In genomic region chr7:36949711-36950600, GRCh38 we compare ENCODE assay signal across 10 cellular contexts.
DNase-seq lines count a peak whose midpoint lies in the region; ATAC-seq and TF ChIP-seq lines count a peak whose summit lies in the region.
"Had no signal": no experiment of that assay in that cellular context is flagged by ENCODE, and none has a peak within 500 bp of the region (broad histone marks: within the 10 kb centered on the region; RNA-seq: fewer than 3 reads in every experiment).

No MANE protein-coding gene starts in this region.

- H3K9me3 ChIP-seq in gastrocnemius medialis, result no peaks in the 10 kb centered on the region
- H3K9me3 ChIP-seq: stomach had no signal

- DNase-seq in SKM-1 treated with dmso at 0.1 percent for 144 hours (lab: John Stamatoyannopoulos, UW; ENCODE audit: unreplicated experiment) (peak; percentile 22), SKM-1 (lab: John Stamatoyannopoulos, UW; ENCODE audit: unreplicated experiment) (no peak), NCI-H510A (lab: John Stamatoyannopoulos, UW) (peak; percentile 50), fibroblast of pulmonary artery (ENCODE audit: low read depth) (peak; percentile 4), gastrocnemius medialis (peak; percentile 26 to 31), AG08396 (ENCODE audit: low spot score) (no peak), NCI-H774 (lab: John Stamatoyannopoulos, UW) (no peak)
- no peak for DNase-seq in activated CD4-positive, alpha-beta T cell treated with anti-CD3 and anti-CD28 coated beads for 4 hours
- DNase-seq: NCI-H526, stomach had no signal

- peaks cover 3 to 21% of the 10 kb centered on the region in 2 donors for H3K4me1 ChIP-seq in gastrocnemius medialis

- no peak for ATAC-seq in gastrocnemius medialis

- TF ChIP-seq POLR2A in gastrocnemius medialis (IDR thresholded peaks at IDR 0.05), result no peak

- in situ Hi-C loops in gastrocnemius medialis (cut with MboI; ENCODE audit: low sequenced_read_pairs in 4 of 4), result no loop called here

- no peak overlapping the region for H3K27ac ChIP-seq in gastrocnemius medialis
- H3K27ac ChIP-seq: stomach had no signal

- no peaks in the 10 kb centered on the region for H3K27me3 ChIP-seq in gastrocnemius medialis
- H3K27me3 ChIP-seq: stomach had no signal

- H3K4me3 ChIP-seq in fibroblast of pulmonary artery (replicated peaks; ENCODE audit: low read depth, low read length) (no peak overlapping the region), gastrocnemius medialis (no peak overlapping the region)
- H3K4me3 ChIP-seq: stomach had no signal

- TF ChIP-seq CTCF in fibroblast of pulmonary artery (IDR thresholded peaks at IDR 0.05; ENCODE audit: low read length, missing control alignments) (no peak), gastrocnemius medialis (IDR thresholded peaks at IDR 0.05 in 4 of 5, conservative IDR thresholded peaks at IDR 0.05 in 1 of 5) (no peak)

- H3K36me3 ChIP-seq in gastrocnemius medialis, result no peaks in the 10 kb centered on the region
- H3K36me3 ChIP-seq: stomach had no signal

- intact Hi-C loops in gastrocnemius medialis (cut with DNase I; ENCODE audit: low total_unique reads), result no loop called here

Comparison
In these comparisons a context has a peak if more than half of its experiments do, and no peak if none do; other contexts are left out.
1. DNase-seq: peak in SKM-1 treated with dmso at 0.1 percent for 144 hours (single experiment), NCI-H510A (single experiment), fibroblast of pulmonary artery (single experiment) and gastrocnemius medialis (2 of 2); none in SKM-1 (single experiment), activated CD4-positive, alpha-beta T cell treated with anti-CD3 and anti-CD28 coated beads for 4 hours (0 of 2), AG08396 (single experiment) and NCI-H774 (single experiment).